Comparison of ENCODE assay signal across 8 cellular contexts in the genomic region with DNA sequence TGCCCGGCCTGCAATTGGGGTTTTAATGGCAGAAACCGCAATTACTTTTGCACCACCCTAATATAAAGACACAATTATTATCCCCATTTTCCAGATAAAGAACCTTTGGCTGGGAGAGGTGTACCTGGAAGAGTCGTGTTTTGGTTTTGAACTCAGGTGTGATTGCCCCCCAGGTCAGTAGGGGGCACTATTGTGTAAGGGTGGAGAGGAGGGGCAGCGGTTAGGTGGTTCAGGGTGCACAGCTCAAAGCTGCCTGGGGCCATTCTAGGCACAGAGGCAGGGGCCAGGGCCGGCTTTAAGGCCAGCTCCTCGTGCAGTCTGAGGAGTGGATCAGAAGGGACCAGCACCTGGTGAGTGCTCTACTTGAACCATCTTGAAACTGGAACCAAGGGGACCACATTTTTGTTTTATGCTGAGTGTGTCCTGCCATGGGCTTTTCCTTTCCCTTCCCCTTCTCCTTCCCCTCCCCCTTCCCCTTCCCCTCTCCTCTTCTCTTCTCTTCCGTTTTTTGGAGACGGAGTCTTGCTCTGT. TPM values are rescaled to one million over a fixed set of nuclear protein-coding genes. Genes with fewer than 3 reads are reported as not detected.
DNase-seq lines count a peak whose midpoint lies in the region; ATAC-seq, FAIRE-seq and TF ChIP-seq lines count a peak whose summit lies in the region.

No MANE protein-coding gene starts in this region.

- H3K27ac ChIP-seq in HUES64 (ENCODE audit: low read depth, low read length), result no peak overlapping the region
- no peak overlapping the region for H3K27ac ChIP-seq in RWPE2 (ENCODE audit: poor library complexity, severe bottlenecking)
- no peak overlapping the region for H3K27ac ChIP-seq in heart right ventricle

- 24% methylated on average over 8 of the region's 8 CpGs for WGBS in HUES64
- WGBS in heart right ventricle, 2 donors, result 33 to 35% methylated on average over 8 of the region's 8 CpGs

- peak; percentile 87 for DNase-seq in D721Med (ENCODE audit: insufficient read length, low spot score)
- DNase-seq in RWPE2 (ENCODE audit: low spot score), result no peak
- peak; percentile 72 for DNase-seq in activated gamma-delta T cell treated with anti-CD3 and anti-CD28 coated beads, Interleukin-2, amount 50 U/mL, for 16 hours (ENCODE audit: low read depth)
- no peak for DNase-seq in heart right ventricle
- DNase-seq in stimulated activated CD4-positive, alpha-beta T cell treated with anti-CD3 and anti-CD28 coated beads, Interleukin-1b, Interleukin-23, amount 100 ng/mL, for 1 hour (ENCODE audit: low read depth in 2 of 2), result peak; percentile 60 to 63
- no peak for DNase-seq in LoVo (ENCODE audit: low spot score)

- peak overlapping the region; percentile 18; the same call in 1 of the 2 replicates for H3K4me3 ChIP-seq in HUES64 (ENCODE audit: low read length)
- H3K4me3 ChIP-seq in RWPE2 (ENCODE audit: severe bottlenecking), result no peak overlapping the region
- H3K4me3 ChIP-seq in heart right ventricle, result no peak overlapping the region

- intact Hi-C loops in heart right ventricle (cut with DNase I), result loop anchor here in 3 of 10 donors (5.0 kb wide), 2 partner anchors 36 to 41 kb away; no protein-coding TSS in a partner anchor

- TF ChIP-seq CTCF in D721Med (IDR thresholded peaks at IDR 0.05; ENCODE audit: insufficient read depth, missing control alignments) (peak; percentile 94), RWPE2 (IDR thresholded peaks at IDR 0.05; ENCODE audit: poor library complexity, severe bottlenecking) (peak; percentile 69), heart right ventricle (IDR thresholded peaks at IDR 0.05) (peak; percentile 43 to 86 (median 69))

- H3K4me1 ChIP-seq in HUES64 (ENCODE audit: insufficient read depth, low read length) (peaks cover 4% of the 10 kb centered on the region), RWPE2 (ENCODE audit: insufficient read depth, poor library complexity, severe bottlenecking) (no peaks in the 10 kb centered on the region), heart right ventricle (peaks cover 2 to 24% (median 9%) of the 10 kb centered on the region in 9 donors)

- no peak for FAIRE-seq in D721Med (lab: Jason Lieb, UNC)

- H3K9me3 ChIP-seq in HUES64 (ENCODE audit: insufficient read depth, low read depth, low read length) (no peaks in the 10 kb centered on the region), RWPE2 (ENCODE audit: severe bottlenecking) (no peaks in the 10 kb centered on the region), heart right ventricle (no peaks in the 10 kb centered on the region)

- ATAC-seq in RWPE2 (ENCODE audit: low read depth), result peak; percentile 33
- ATAC-seq in heart right ventricle, result peak in 7 of 8 donors; percentile 26 to 72 (median 41)
- no peak for ATAC-seq in HG02798 (IDR thresholded peaks at IDR 0.05; ENCODE audit: poor library complexity, unreplicated experiment)

- H3K27me3 ChIP-seq in HUES64 (ENCODE audit: insufficient read depth, low read length) (no peaks in the 10 kb centered on the region), RWPE2 (ENCODE audit: insufficient read depth, poor library complexity, severe bottlenecking) (no peaks in the 10 kb centered on the region), heart right ventricle (no peaks in the 10 kb centered on the region)

- H3K9ac ChIP-seq in HUES64 (ENCODE audit: low read depth, low read length), result no peak overlapping the region

- H3K36me3 ChIP-seq in HUES64 (ENCODE audit: insufficient read depth, low read length) (no peaks in the 10 kb centered on the region), RWPE2 (ENCODE audit: low read depth) (no peaks in the 10 kb centered on the region), heart right ventricle (no peaks in the 10 kb centered on the region)

RNA-seq across cellular contexts. Expression of gene FCGRT, which starts 5.8 kb away (rescaled TPM):
- polyA plus RNA-seq in HUES64 (2013, experiment 1 of 2), result 14.3 TPM
- 24.0 TPM for polyA plus RNA-seq in HUES64 (2013, experiment 2 of 2)
- total RNA-seq in heart right ventricle, result 100 to 1,000 TPM in 2 of 10 donors, 10 to 100 TPM in 8; 49.0 to 175 (median 71.4) TPM
- 10 to 100 TPM; 63.2 to 83.6 TPM for polyA plus RNA-seq in heart right ventricle

RNA-seq across cellular contexts. Expression of gene RPS11, which starts 10.4 kb away (rescaled TPM):
- polyA plus RNA-seq in HUES64 (2013, experiment 1 of 2), result 2,364 TPM
- polyA plus RNA-seq in HUES64 (2013, experiment 2 of 2), result 2,511 TPM
- 1,000 to 10,000 TPM in 4 of 10 donors, 100 to 1,000 TPM in 6; 739 to 1,152 (median 854) TPM for total RNA-seq in heart right ventricle
- polyA plus RNA-seq in heart right ventricle, result 1,000 to 10,000 TPM; 2,102 to 3,642 TPM

RNA-seq across cellular contexts. Expression of gene RPL13A, which starts 19.2 kb away (rescaled TPM):
- 2,534 TPM for polyA plus RNA-seq in HUES64 (2013, experiment 1 of 2)
- 2,729 TPM for polyA plus RNA-seq in HUES64 (2013, experiment 2 of 2)
- 1,000 to 10,000 TPM; 1,171 to 1,844 (median 1,328) TPM for total RNA-seq in heart right ventricle
- 1,000 to 10,000 TPM; 1,376 to 2,740 TPM for polyA plus RNA-seq in heart right ventricle

RNA-seq across cellular contexts. Expression of gene RCN3, which starts 21.2 kb away (rescaled TPM):
- 3.3 TPM for polyA plus RNA-seq in HUES64 (2013, experiment 1 of 2)
- polyA plus RNA-seq in HUES64 (2013, experiment 2 of 2), result 3.6 TPM
- total RNA-seq in heart right ventricle, result 10 to 100 TPM in 2 of 10 donors, 1 to 10 TPM in 8; 4.7 to 23.4 (median 6.1) TPM
- polyA plus RNA-seq in heart right ventricle, result 10 to 100 TPM; 23.6 to 38.3 TPM

RNA-seq across cellular contexts. Expression of gene FLT3LG, which starts 32.6 kb away (rescaled TPM):
- 0.85 TPM for polyA plus RNA-seq in HUES64 (2013, experiment 1 of 2)
- polyA plus RNA-seq in HUES64 (2013, experiment 2 of 2), result 1.1 TPM
- 10 to 100 TPM in 1 of 10 donors, 1 to 10 TPM in 9; 1.6 to 14.8 (median 3.1) TPM for total RNA-seq in heart right ventricle
- 10 to 100 TPM in 1 of 2 donors, 1 to 10 TPM in 1; 4.2 to 14.0 TPM for polyA plus RNA-seq in heart right ventricle

Comparison
In these comparisons a context has a peak if more than half of its experiments do, and no peak if none do; other contexts are left out.
1. DNase-seq: peak in D721Med (single experiment), activated gamma-delta T cell treated with anti-CD3 and anti-CD28 coated beads, Interleukin-2, amount 50 U/mL, for 16 hours (single experiment) and stimulated activated CD4-positive, alpha-beta T cell treated with anti-CD3 and anti-CD28 coated beads, Interleukin-1b, Interleukin-23, amount 100 ng/mL, for 1 hour (2 of 2); none in RWPE2 (single experiment), heart right ventricle (0 of 2) and LoVo (single experiment).
2. Peak in every context shown above with its lines, with median percentiles within 50 percentile points of each other: CTCF ChIP-seq.